In genomic region chr20:37178839-37179670, GRCh38 we compare ENCODE assay signal across 8 cellular contexts. TPM values are rescaled to one million over a fixed set of nuclear protein-coding genes. Genes with fewer than 3 reads are reported as not detected.
DNase-seq lines count a peak whose midpoint lies in the region; ATAC-seq and TF ChIP-seq lines count a peak whose summit lies in the region.

MROH8 (minus strand) TSS chr20:37179548.
RPN2 (plus strand) TSS chr20:37179330; CDS start chr20:37179357, 27 bp downstream.

- POLR2A ChIA-PET in Panc1 (lab: Charles Lee), result interaction anchor here (0.7 to 1.2 kb wide), 2 partner anchors 11 to 58 kb away, joined by 4 to 6 read pairs; no protein-coding TSS in a partner anchor

- CTCF ChIA-PET in Panc1 (lab: Charles Lee), result interaction anchor here (1.6 kb wide), 1 partner anchor 13 kb away, joined by 11 read pairs; no protein-coding TSS in a partner anchor

- peak; percentile 96 for DNase-seq in DMS79 treated with DMSO at 0.1 percent for 48 hours (lab: John Stamatoyannopoulos, UW)
- peak; percentile 92 for DNase-seq in Panc1 (ENCODE audit: low read depth, low spot score)
- DNase-seq in activated T-cell treated with anti-CD3 and anti-CD28 coated beads, Interleukin-2, amount 50 U/mL, for 72 hours, result peak; percentile 95 to 97
- DNase-seq in esophagus muscularis mucosa (ENCODE audit: extremely low spot score), result peak; percentile 99
- DNase-seq in stimulated activated CD8-positive, alpha-beta memory T cell treated with anti-CD3 and anti-CD28 coated beads, Interleukin-7, amount 100 ng/mL, for 24 hours (ENCODE audit: low read depth), result peak; percentile 94

- H3K4me1 ChIP-seq in KMS-11 (ENCODE audit: low read depth, poor library complexity, severe bottlenecking) (peaks cover 43% of the 10 kb centered on the region), Panc1 (ENCODE audit: control insufficient read depth, insufficient read depth, low read length) (peaks cover 13% of the 10 kb centered on the region; the same call in 1 of the 2 replicates), esophagus muscularis mucosa (peaks cover 17 to 49% (median 43%) of the 10 kb centered on the region in 4 donors), muscle layer of duodenum (ENCODE audit: control insufficient read depth in 1 of 2, insufficient read depth in 2 of 2, low read length in 2 of 2) (peaks cover 3 to 31% of the 10 kb centered on the region in 2 donors)

- H3K4me3 ChIP-seq in KMS-11 (IDR thresholded peaks at IDR 0.05; ENCODE audit: insufficient read depth, low read depth, low read length) (no peak within 1 kb of the TSS), Panc1 (ENCODE audit: low read depth in 2 of 2, low read length in 2 of 2) (peak within 1 kb of the TSS; percentile 80 to 97), esophagus muscularis mucosa (peak within 1 kb of the TSS; percentile 77 to 93 (median 84)), muscle layer of duodenum (ENCODE audit: low read depth in 1 of 2, low read length in 2 of 2) (peak within 1 kb of the TSS; percentile 90 to 97)

- peaks cover 11 to 16% of the 10 kb centered on the region in 2 donors for H3K36me3 Mint-ChIP-seq in activated T-cell treated with anti-CD3 and anti-CD28 coated beads, Interleukin-2, amount 50 U/mL, for 72 hours (ENCODE audit: insufficient read depth in 2 of 2)

- ATAC-seq in GM21786 (IDR thresholded peaks at IDR 0.05; ENCODE audit: unreplicated experiment) (peak; percentile 91), Panc1 (peak; percentile 99)
- peak; percentile 97 to 99 for ATAC-seq in activated T-cell treated with anti-CD3 and anti-CD28 coated beads, Interleukin-2, amount 50 U/mL, for 72 hours (replicated peaks in 1 of 2)

- peak; percentile 18 for TF ChIP-seq POLR2A in esophagus muscularis mucosa (IDR thresholded peaks at IDR 0.05; ENCODE audit: low read depth)

- peaks cover 36% of the 10 kb centered on the region for H3K4me1 Mint-ChIP-seq in activated T-cell treated with anti-CD3 and anti-CD28 coated beads, Interleukin-2, amount 50 U/mL, for 72 hours (ENCODE audit: low read depth)

- peaks cover 49% of the 10 kb centered on the region for H3K79me2 ChIP-seq in KMS-11 (ENCODE audit: insufficient read depth, low read depth)

- peak within 1 kb of the TSS; percentile 79 for H2AFZ ChIP-seq in KMS-11 (ENCODE audit: low read depth)

- H3K27me3 ChIP-seq in KMS-11 (ENCODE audit: insufficient read depth, low read depth) (no peaks in the 10 kb centered on the region), Panc1 (ENCODE audit: control insufficient read depth, insufficient read depth, low read length) (no peaks in the 10 kb centered on the region), esophagus muscularis mucosa (no peaks in the 10 kb centered on the region), muscle layer of duodenum (ENCODE audit: low read depth, low read length) (no peaks in the 10 kb centered on the region)

- H3K27ac ChIP-seq in KMS-11, result peak within 1 kb of the TSS; percentile 92
- H3K27ac ChIP-seq in Panc1 (ENCODE audit: low read length), result peak within 1 kb of the TSS; percentile 96
- peak within 1 kb of the TSS; percentile 89 to 99 (median 96) for H3K27ac ChIP-seq in esophagus muscularis mucosa (replicated peaks in 1 of 4)
- H3K27ac ChIP-seq in muscle layer of duodenum (ENCODE audit: low read length), result peak within 1 kb of the TSS; percentile 94

- H3K27ac Mint-ChIP-seq in activated T-cell treated with anti-CD3 and anti-CD28 coated beads, Interleukin-2, amount 50 U/mL, for 72 hours, result peak within 1 kb of the TSS; percentile 99

- no peak for TF ChIP-seq CTCF in KMS-11 (conservative IDR thresholded peaks at IDR 0.05; ENCODE audit: low read depth, low read length)
- no peak for TF ChIP-seq CTCF in Panc1 (IDR thresholded peaks at IDR 0.05)
- TF ChIP-seq CTCF in esophagus muscularis mucosa (IDR thresholded peaks at IDR 0.05), result no peak

- TF ChIP-seq EP300 in esophagus muscularis mucosa (IDR thresholded peaks at IDR 0.05), result no peak

- peak within 1 kb of the TSS; percentile 87 for H3K4me2 ChIP-seq in KMS-11

- WGBS in esophagus muscularis mucosa, result 0% methylated on average over 7 of the region's 77 CpGs

- peaks cover 9% of the 10 kb centered on the region; the same call in 1 of the 2 replicates for H3K36me3 ChIP-seq in KMS-11 (ENCODE audit: insufficient read depth)
- peaks cover 7% of the 10 kb centered on the region; the same call in 1 of the 2 replicates for H3K36me3 ChIP-seq in Panc1 (ENCODE audit: control insufficient read depth, insufficient read depth, low read length)
- peaks cover 0 to 13% (median 5%) of the 10 kb centered on the region in 4 donors for H3K36me3 ChIP-seq in esophagus muscularis mucosa
- H3K36me3 ChIP-seq in muscle layer of duodenum (ENCODE audit: control insufficient read depth in 1 of 2, insufficient read depth in 2 of 2, low read length in 2 of 2), result peaks cover 5 to 8% of the 10 kb centered on the region in 2 donors

- H3K9me3 ChIP-seq in Panc1 (ENCODE audit: control insufficient read depth, insufficient read depth, low read depth, low read length), result no peaks in the 10 kb centered on the region
- H3K9me3 ChIP-seq in esophagus muscularis mucosa, result no peaks in the 10 kb centered on the region
- no peaks in the 10 kb centered on the region for H3K9me3 ChIP-seq in muscle layer of duodenum (ENCODE audit: control insufficient read depth in 1 of 2, low read length in 2 of 2)

- in situ Hi-C loops in Panc1 (cut with HindIII; ENCODE audit: low pct_unique_long_range_greater_than_20kb, low sequenced_read_pairs), result no loop called here

- peaks cover 15% of the 10 kb centered on the region for H4K20me1 ChIP-seq in KMS-11 (ENCODE audit: insufficient read depth)

- H3K9ac ChIP-seq in KMS-11, result peak within 1 kb of the TSS; percentile 95

- no peaks in the 10 kb centered on the region for H3K27me3 Mint-ChIP-seq in activated T-cell treated with anti-CD3 and anti-CD28 coated beads, Interleukin-2, amount 50 U/mL, for 72 hours (ENCODE audit: low read depth)

- intact Hi-C loops in Panc1 (cut with micrococcal nuclease; ENCODE audit: unreplicated experiment), result no loop called here
- intact Hi-C loops in esophagus muscularis mucosa (cut with DNase I), result no loop called here

- H3K4me3 Mint-ChIP-seq in activated T-cell treated with anti-CD3 and anti-CD28 coated beads, Interleukin-2, amount 50 U/mL, for 72 hours, result peak within 1 kb of the TSS; percentile 94 to 99

- no peaks in the 10 kb centered on the region for H3K9me3 Mint-ChIP-seq in activated T-cell treated with anti-CD3 and anti-CD28 coated beads, Interleukin-2, amount 50 U/mL, for 72 hours

- no TSS peak for BruUV-seq in Panc1 (replicated peaks; lab: Mats Ljungman, UMichigan)

RNA-seq across cellular contexts. Expression of gene MROH8, which starts in this region (rescaled TPM):
- total RNA-seq in Panc1 (2021; ENCODE audit: unreplicated experiment), result 1.8 TPM
- 1.1 TPM for polyA plus RNA-seq in Panc1 (2012; ENCODE audit: insufficient read length)
- total RNA-seq in activated T-cell treated with anti-CD3 and anti-CD28 coated beads, Interleukin-2, amount 50 U/mL, for 72 hours, result 1 to 10 TPM; 5.0 to 5.2 TPM
- total RNA-seq in esophagus muscularis mucosa, result 1 to 10 TPM; 2.7 to 6.2 (median 3.0) TPM

RNA-seq across cellular contexts. Expression of gene RPN2, which starts in this region (rescaled TPM):
- total RNA-seq in Panc1 (2021; ENCODE audit: unreplicated experiment) (250 TPM), esophagus muscularis mucosa (100 to 1,000 TPM in 3 of 4 donors, 10 to 100 TPM in 1; 89.7 to 125 (median 111) TPM)
- 201 TPM for polyA plus RNA-seq in Panc1 (2012; ENCODE audit: insufficient read length)
- total RNA-seq in activated T-cell treated with anti-CD3 and anti-CD28 coated beads, Interleukin-2, amount 50 U/mL, for 72 hours, result 100 to 1,000 TPM; 128 to 145 TPM
